8 cellular contexts compared by ENCODE assay signal in the genomic region with DNA sequence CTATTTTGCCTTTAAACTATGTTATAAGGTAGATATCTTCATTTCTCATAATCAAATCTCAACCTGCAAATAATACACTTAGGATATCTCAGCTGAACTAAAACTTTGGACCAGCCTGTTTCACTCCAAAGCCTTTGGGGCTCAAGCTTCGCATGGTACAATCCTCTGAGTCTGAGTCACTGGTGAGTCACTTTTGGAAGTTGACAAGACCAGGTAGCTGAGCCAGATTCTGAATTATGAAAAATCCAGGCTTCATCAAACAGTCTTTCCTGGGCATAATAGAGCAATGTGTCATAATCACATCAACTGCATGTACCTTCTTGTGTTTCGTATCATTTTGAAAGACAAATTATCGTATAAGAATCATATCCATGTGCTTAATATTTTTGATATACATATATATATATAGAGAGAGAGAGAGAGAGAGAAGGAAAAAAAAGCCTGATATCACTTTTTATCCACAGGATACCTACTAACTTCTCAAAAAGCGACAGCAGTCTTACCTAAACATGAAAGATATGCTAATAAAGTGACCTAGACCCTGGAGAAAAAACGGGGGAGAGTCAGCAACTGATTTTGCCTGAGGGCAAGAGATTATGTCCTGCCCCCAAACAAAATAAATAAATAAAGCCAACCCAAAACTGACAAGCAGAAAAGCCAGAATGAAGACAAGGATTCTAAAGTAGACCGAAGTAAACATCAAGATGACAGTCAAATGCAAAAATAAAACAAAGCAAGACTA.
DNase-seq lines count a peak whose midpoint lies in the region; ATAC-seq and FAIRE-seq lines count a peak whose summit lies in the region.

No MANE protein-coding gene starts in this region.

- intact Hi-C loops in Right ventricle myocardium superior (cut with DNase I), result no loop called here

- no peaks in the 10 kb centered on the region for H3K36me3 ChIP-seq in small intestine (ENCODE audit: control insufficient read depth in 2 of 2, insufficient read depth in 2 of 2, low read length in 2 of 2)

- no peaks in the 10 kb centered on the region for H3K9me3 ChIP-seq in small intestine (ENCODE audit: control insufficient read depth, low read depth)

- peak; percentile 89 for ATAC-seq in Right ventricle myocardium superior (ENCODE audit: poor library complexity)
- no peak for ATAC-seq in HG02623 (IDR thresholded peaks at IDR 0.05; ENCODE audit: unreplicated experiment)
- ATAC-seq in GM19023 (IDR thresholded peaks at IDR 0.05; ENCODE audit: unreplicated experiment), result no peak
- no peak for ATAC-seq in GM18870 (IDR thresholded peaks at IDR 0.05; ENCODE audit: unreplicated experiment)

- no peaks in the 10 kb centered on the region for H3K27me3 ChIP-seq in small intestine (ENCODE audit: control insufficient read depth in 2 of 2, insufficient read depth in 2 of 2, low read length in 2 of 2)

- DNase-seq in HCEC 1CT (peak; percentile 95), SW480 (ENCODE audit: low spot score) (peak; percentile 77), Right ventricle myocardium superior (no peak), small intestine (peak; percentile 85), midbrain (lab: John Stamatoyannopoulos, UW) (no peak)

- peak; percentile 33 for FAIRE-seq in small intestine (lab: Jason Lieb, UNC)

- no peaks in the 10 kb centered on the region for H3K4me1 ChIP-seq in small intestine (ENCODE audit: control insufficient read depth in 2 of 2, insufficient read depth in 1 of 2, low read depth in 1 of 2, low read length in 1 of 2)

- H3K27ac ChIP-seq in small intestine (ENCODE audit: low read depth in 1 of 2, low read length in 1 of 2), result no peak overlapping the region

- H3K4me3 ChIP-seq in small intestine (ENCODE audit: low read depth in 1 of 2, low read length in 2 of 2), result no peak overlapping the region

- 40 to 59% (median 56%) methylated on average over 6 of the region's 6 CpGs for WGBS in small intestine, 3 donors

Comparison
In these comparisons a context has a peak if more than half of its experiments do, and no peak if none do; other contexts are left out.
1. DNase-seq: peak in HCEC 1CT (single experiment), SW480 (single experiment) and small intestine (single experiment); none in Right ventricle myocardium superior (single experiment) and midbrain (single experiment).